In genomic region chr5:27963050-27963783, GRCh38 we compare ENCODE assay signal across 26 cellular contexts.
"Had no signal": no experiment of that assay in that cellular context is flagged by ENCODE, and none has a peak within 500 bp of the region (broad histone marks: within the 10 kb centered on the region; RNA-seq: fewer than 3 reads in every experiment).

No MANE protein-coding gene starts in this region.

- H3K27me3 Mint-ChIP-seq: activated naive CD4-positive, alpha-beta T cell treated with anti-CD3 and anti-CD28 coated beads, Interleukin-2, amount 50 U/mL, for 24 hours; dendritic cell treated with granulocyte-macrophage colony-stimulating factor and Interleukin-4, amounts not matched to agents 40 ng/mL and 50 ng/mL, for 4 days; naive thymus-derived CD4-positive, alpha-beta T cell had no signal

- H3K27ac Mint-ChIP-seq: activated naive CD4-positive, alpha-beta T cell treated with anti-CD3 and anti-CD28 coated beads, Interleukin-2, amount 50 U/mL, for 24 hours; dendritic cell treated with granulocyte-macrophage colony-stimulating factor and Interleukin-4, amounts not matched to agents 40 ng/mL and 50 ng/mL, for 4 days; naive thymus-derived CD4-positive, alpha-beta T cell had no signal

- DNase-seq: activated CD8-positive, alpha-beta memory T cell treated with anti-CD3 and anti-CD28 coated beads for 24 hours; activated CD8-positive, alpha-beta memory T cell treated with anti-CD3 and anti-CD28 coated beads, Interleukin-2, amount 50 U/mL, for 48 hours; activated gamma-delta T cell; activated T-cell treated with anti-CD3 and anti-CD28 coated beads, Interleukin-2, amount 50 U/mL, for 48 hours; adrenal gland; effector CD8-positive, alpha-beta T cell; heart left ventricle; kidney; mesendoderm; naive thymus-derived CD4-positive, alpha-beta T cell; stimulated activated CD4-positive, alpha-beta T cell treated with anti-CD3 and anti-CD28 coated beads, Interleukin-12 subunit alpha, Interleukin-12 subunit beta, amount 100 ng/mL, for 4 hours; stimulated activated CD4-positive, alpha-beta T cell treated with anti-CD3 and anti-CD28 coated beads, Interleukin-1b, Interleukin-23, amount 100 ng/mL, for 48 hours; stimulated activated CD8-positive, alpha-beta memory T cell treated with anti-CD3 and anti-CD28 coated beads, Interleukin-4, amount 100 ng/mL, for 48 hours; stimulated activated naive CD4-positive, alpha-beta T cell; T1000; thyroid gland had no signal

- H3K9me3 ChIP-seq: adrenal gland, neutrophil, pancreas, thyroid gland had no signal

- H3K4me1 Mint-ChIP-seq: activated naive CD4-positive, alpha-beta T cell treated with anti-CD3 and anti-CD28 coated beads, Interleukin-2, amount 50 U/mL, for 24 hours; naive thymus-derived CD4-positive, alpha-beta T cell had no signal

- H3K4me3 ChIP-seq: adrenal gland, esophagus muscularis mucosa, gastroesophageal sphincter, heart left ventricle, pancreas, thyroid gland had no signal

- FAIRE-seq: astrocyte, endothelial cell of umbilical vein, kidney, pancreas, urothelium cell line had no signal

- H3K4me3 Mint-ChIP-seq: activated naive CD4-positive, alpha-beta T cell treated with anti-CD3 and anti-CD28 coated beads, Interleukin-2, amount 50 U/mL, for 24 hours; dendritic cell treated with granulocyte-macrophage colony-stimulating factor and Interleukin-4, amounts not matched to agents 40 ng/mL and 50 ng/mL, for 4 days; naive thymus-derived CD4-positive, alpha-beta T cell had no signal

- H3K27ac ChIP-seq: adrenal gland, esophagus muscularis mucosa, gastroesophageal sphincter, heart left ventricle, neutrophil, pancreas, thyroid gland had no signal

- H3K36me3 Mint-ChIP-seq: activated naive CD4-positive, alpha-beta T cell treated with anti-CD3 and anti-CD28 coated beads, Interleukin-2, amount 50 U/mL, for 24 hours; naive thymus-derived CD4-positive, alpha-beta T cell had no signal

- ATAC-seq: activated CD4-positive, CD25-positive, alpha-beta regulatory T cell treated with anti-CD3 and anti-CD28 coated beads, Interleukin-2, amount 50 U/mL, for 24 hours; gastroesophageal sphincter; heart left ventricle; naive thymus-derived CD4-positive, alpha-beta T cell; pancreas had no signal

- H3K4me1 ChIP-seq: adrenal gland, esophagus muscularis mucosa, gastroesophageal sphincter, heart left ventricle, pancreas, thyroid gland had no signal
